In the genomic region with DNA sequence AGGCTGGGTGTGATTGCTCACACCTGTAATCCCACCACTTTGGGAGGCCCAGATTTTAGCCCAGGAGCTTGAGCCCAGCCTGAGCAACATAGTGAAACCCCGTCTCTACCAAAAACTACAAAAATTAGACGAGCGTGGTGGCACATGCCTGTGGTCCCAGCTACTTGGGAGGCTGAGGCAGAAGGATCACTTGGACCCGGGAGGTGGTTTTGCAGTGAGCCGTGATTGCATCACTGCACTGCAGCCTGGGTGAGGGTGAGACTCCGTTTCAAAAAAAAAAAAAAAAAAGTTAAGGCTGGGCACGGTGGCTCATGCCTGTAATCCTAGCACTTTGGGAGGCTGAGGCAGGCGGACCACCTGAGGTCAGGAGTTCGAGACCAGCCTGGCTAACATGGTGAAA, we compare ENCODE assay signal across 1 cellular context. TPM values are rescaled to one million over a fixed set of nuclear protein-coding genes. Genes with fewer than 3 reads are reported as not detected.
"Had no signal": no experiment of that assay in that cellular context is flagged by ENCODE, and none has a peak within 500 bp of the region (broad histone marks: within the 10 kb centered on the region; RNA-seq: fewer than 3 reads in every experiment).

No MANE protein-coding gene starts in this region.

RNA-seq across cellular contexts. Expression of gene MLXIPL, which starts 43.3 kb away (rescaled TPM):
- polyA plus RNA-seq: IgD-negative memory B cell had no signal
